ENCODE assay signal across 13 cellular contexts in the genomic region with DNA sequence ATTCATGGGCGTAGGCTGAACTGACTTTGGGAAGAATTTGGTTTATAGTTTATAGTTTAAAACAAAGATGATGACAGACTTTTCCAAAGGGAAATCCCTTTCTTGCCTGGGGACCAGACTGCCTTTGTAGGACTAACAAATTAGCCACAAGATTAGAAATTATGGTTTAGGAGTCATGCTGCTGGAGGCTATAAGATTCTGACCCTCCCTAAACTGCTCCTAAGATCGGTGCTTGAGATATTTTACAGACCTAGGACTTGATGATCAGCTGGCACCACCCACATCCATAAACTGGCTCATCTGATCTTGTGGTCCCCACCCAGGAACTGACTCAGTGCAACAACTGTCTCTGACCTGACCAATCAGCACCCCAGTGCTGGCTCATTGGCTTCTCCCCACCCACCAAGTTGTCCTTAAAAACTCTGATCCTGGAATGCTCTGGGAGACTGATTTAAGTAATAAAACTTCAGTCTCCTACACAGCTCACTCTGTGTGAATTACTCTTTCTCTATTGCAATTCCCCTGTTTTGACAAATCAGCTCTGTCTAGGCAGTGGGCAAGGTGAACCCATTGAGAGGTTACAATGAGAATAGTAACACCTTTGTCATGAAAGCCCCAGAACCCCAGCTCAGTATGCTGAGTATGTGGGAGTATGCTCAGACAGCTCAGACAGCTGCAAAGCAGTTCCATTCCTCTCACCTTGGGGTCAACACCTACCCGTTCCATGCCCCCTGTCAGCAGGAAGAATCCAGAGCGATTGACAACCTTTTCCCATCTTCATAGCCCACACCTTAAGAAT. TPM values are rescaled to one million over a fixed set of nuclear protein-coding genes. Genes with fewer than 3 reads are reported as not detected.
DNase-seq lines count a peak whose midpoint lies in the region; ATAC-seq and TF ChIP-seq lines count a peak whose summit lies in the region.
"Had no signal": no experiment of that assay in that cellular context is flagged by ENCODE, and none has a peak within 500 bp of the region (broad histone marks: within the 10 kb centered on the region; RNA-seq: fewer than 3 reads in every experiment).

No MANE protein-coding gene starts in this region.

- no peak overlapping the region for H3K9ac ChIP-seq in smooth muscle cell (ENCODE audit: low read depth)

- H3K4me1 ChIP-seq in PC-9 (replicated peaks; ENCODE audit: insufficient read depth) (peaks cover 19% of the 10 kb centered on the region), smooth muscle cell (ENCODE audit: low read depth) (peaks cover 10% of the 10 kb centered on the region)
- no peaks in the 10 kb centered on the region for H3K4me1 ChIP-seq in CD8-positive, alpha-beta memory T cell (ENCODE audit: insufficient read depth, low read length)
- H3K4me1 ChIP-seq: esophagus muscularis mucosa had no signal

- CTCF ChIA-PET in activated naive CD4-positive, alpha-beta T cell treated with anti-CD3 and anti-CD28 coated beads, Interleukin-2, amount 10 ng/mL, durations not matched to agents 7 days and 5 days (lab: Charles Lee): interaction anchor here (0.6 to 1.3 kb wide), 2 partner anchors 54 to 593 kb away, joined by 3 read pairs; no protein-coding TSS in a partner anchor
- CTCF ChIA-PET in PC-9 (lab: Charles Lee): interaction anchor here (0.6 kb wide), 1 partner anchor 61 kb away, joined by 5 read pairs; no protein-coding TSS in a partner anchor
- CTCF ChIA-PET in CD8-positive, alpha-beta memory T cell (lab: Charles Lee): no interaction called here

- ATAC-seq in esophagus mucosa: peak; percentile 53
- no peak for ATAC-seq in HG03175 (IDR thresholded peaks at IDR 0.05; ENCODE audit: unreplicated experiment)

- H3K9me2 ChIP-seq in PC-9 (ENCODE audit: insufficient read depth): no peaks in the 10 kb centered on the region

- intact Hi-C loops in PC-9 (cut with micrococcal nuclease; ENCODE audit: unreplicated experiment): no loop called here

- DNase-seq in activated naive CD4-positive, alpha-beta T cell treated with anti-CD3 and anti-CD28 coated beads, Interleukin-2, amount 10 ng/mL, durations not matched to agents 7 days and 5 days: no peak
- DNase-seq in PC-9 (peak in 1 of 2 experiments; percentile 79), smooth muscle cell (lab: John Stamatoyannopoulos, UW; ENCODE audit: unreplicated experiment) (no peak), hippocampal formation (lab: John Stamatoyannopoulos, UW) (no peak)
- DNase-seq in CD8-positive, alpha-beta memory T cell: no peak
- DNase-seq: activated naive CD8-positive, alpha-beta T cell treated with anti-CD3 and anti-CD28 coated beads, Interleukin-2, amount 10 ng/mL, durations not matched to agents 7 days and 5 days had no signal

- H3K79me2 ChIP-seq in PC-9 (ENCODE audit: low read depth) (no peaks in the 10 kb centered on the region), smooth muscle cell (ENCODE audit: low read depth) (no peaks in the 10 kb centered on the region)

- H3K27ac Mint-ChIP-seq in activated naive CD4-positive, alpha-beta T cell treated with anti-CD3 and anti-CD28 coated beads, Interleukin-2, amount 50 U/mL, for 24 hours: peak overlapping the region; percentile 14
- H3K27ac Mint-ChIP-seq in activated naive CD4-positive, alpha-beta T cell treated with anti-CD3 and anti-CD28 coated beads, Interleukin-2, amount 10 ng/mL, durations not matched to agents 7 days and 5 days: no peak overlapping the region
- peak overlapping the region in 1 of 8 donors; percentile 79 for H3K27ac Mint-ChIP-seq in CD8-positive, alpha-beta memory T cell
- H3K27ac Mint-ChIP-seq: activated naive CD8-positive, alpha-beta T cell treated with anti-CD3 and anti-CD28 coated beads, Interleukin-2, amount 10 ng/mL, durations not matched to agents 7 days and 5 days; B cell had no signal

- POLR2A ChIA-PET in PC-9 (lab: Charles Lee; ENCODE audit: unreplicated experiment): no interaction called here
- POLR2A ChIA-PET in CD8-positive, alpha-beta memory T cell (lab: Charles Lee): no interaction called here

- H3K4me3 ChIP-seq in PC-9 (no peak overlapping the region), smooth muscle cell (no peak overlapping the region)
- no peak overlapping the region for H3K4me3 ChIP-seq in CD8-positive, alpha-beta memory T cell (ENCODE audit: low read length)
- H3K4me3 ChIP-seq: esophagus muscularis mucosa, lung, suprapubic skin had no signal

- H3K9me3 ChIP-seq in PC-9 (ENCODE audit: insufficient read depth, low read depth) (peaks cover 8% of the 10 kb centered on the region; the same call in 1 of the 2 replicates), smooth muscle cell (replicated peaks; ENCODE audit: low read depth) (peaks cover 8% of the 10 kb centered on the region)
- H3K9me3 ChIP-seq in CD8-positive, alpha-beta memory T cell (ENCODE audit: low read length): no peaks in the 10 kb centered on the region
- H3K9me3 ChIP-seq: suprapubic skin had no signal

- H3K4me2 ChIP-seq in PC-9 (peak overlapping the region; percentile 29), smooth muscle cell (peak overlapping the region; percentile 43)

- TF ChIP-seq CTCF in PC-9 (conservative IDR thresholded peaks at IDR 0.05): no peak
- no peak for TF ChIP-seq CTCF in smooth muscle cell (IDR thresholded peaks at IDR 0.05; ENCODE audit: borderline replicate concordance, insufficient read depth, poor library complexity, severe bottlenecking)

- H3K36me3 ChIP-seq in PC-9 (ENCODE audit: low read depth) (no peaks in the 10 kb centered on the region), smooth muscle cell (ENCODE audit: low read depth) (no peaks in the 10 kb centered on the region)
- no peaks in the 10 kb centered on the region for H3K36me3 ChIP-seq in CD8-positive, alpha-beta memory T cell (ENCODE audit: insufficient read depth, low read length)
- H3K36me3 ChIP-seq: esophagus muscularis mucosa, suprapubic skin had no signal

- peaks cover 13% of the 10 kb centered on the region for H3K4me1 Mint-ChIP-seq in activated naive CD4-positive, alpha-beta T cell treated with anti-CD3 and anti-CD28 coated beads, Interleukin-2, amount 50 U/mL, for 24 hours
- H3K4me1 Mint-ChIP-seq in activated naive CD4-positive, alpha-beta T cell treated with anti-CD3 and anti-CD28 coated beads, Interleukin-2, amount 10 ng/mL, durations not matched to agents 7 days and 5 days: peaks cover 26% of the 10 kb centered on the region
- H3K4me1 Mint-ChIP-seq in CD8-positive, alpha-beta memory T cell: peaks cover 0 to 4% (median 0%) of the 10 kb centered on the region in 3 donors

- H3K9me3 Mint-ChIP-seq in activated naive CD4-positive, alpha-beta T cell treated with anti-CD3 and anti-CD28 coated beads, Interleukin-2, amount 50 U/mL, for 24 hours: no peaks in the 10 kb centered on the region
- H3K9me3 Mint-ChIP-seq in activated naive CD4-positive, alpha-beta T cell treated with anti-CD3 and anti-CD28 coated beads, Interleukin-2, amount 10 ng/mL, durations not matched to agents 7 days and 5 days: peaks cover 8% of the 10 kb centered on the region
- peaks cover 0 to 9% (median 6%) of the 10 kb centered on the region in 5 donors for H3K9me3 Mint-ChIP-seq in CD8-positive, alpha-beta memory T cell

- peaks cover 19% of the 10 kb centered on the region for H3F3A ChIP-seq in PC-9 (ENCODE audit: insufficient read depth, low read depth)
- peaks cover 17% of the 10 kb centered on the region for H3F3A ChIP-seq in smooth muscle cell (ENCODE audit: low read depth)

- H3K36me3 Mint-ChIP-seq in activated naive CD4-positive, alpha-beta T cell treated with anti-CD3 and anti-CD28 coated beads, Interleukin-2, amount 50 U/mL, for 24 hours: no peaks in the 10 kb centered on the region
- peaks cover 3% of the 10 kb centered on the region for H3K36me3 Mint-ChIP-seq in activated naive CD4-positive, alpha-beta T cell treated with anti-CD3 and anti-CD28 coated beads, Interleukin-2, amount 10 ng/mL, durations not matched to agents 7 days and 5 days
- H3K36me3 Mint-ChIP-seq in CD8-positive, alpha-beta memory T cell: no peaks in the 10 kb centered on the region

- H2AFZ ChIP-seq in PC-9: no peak overlapping the region
- H2AFZ ChIP-seq in smooth muscle cell (ENCODE audit: low read depth): no peak overlapping the region

- H3K27me3 ChIP-seq in PC-9 (ENCODE audit: insufficient read depth, low read depth) (no peaks in the 10 kb centered on the region), smooth muscle cell (ENCODE audit: low read depth) (no peaks in the 10 kb centered on the region)
- no peaks in the 10 kb centered on the region for H3K27me3 ChIP-seq in CD8-positive, alpha-beta memory T cell (ENCODE audit: insufficient read depth, low read length, poor library complexity, severe bottlenecking)
- H3K27me3 ChIP-seq: esophagus muscularis mucosa, suprapubic skin had no signal

- BruUV-seq in PC-9 (replicated peaks; lab: Mats Ljungman, UMichigan): TSS peak; percentile 59

- H3K27me3 Mint-ChIP-seq in activated naive CD4-positive, alpha-beta T cell treated with anti-CD3 and anti-CD28 coated beads, Interleukin-2, amount 50 U/mL, for 24 hours: no peaks in the 10 kb centered on the region
- peaks cover 20% of the 10 kb centered on the region for H3K27me3 Mint-ChIP-seq in activated naive CD4-positive, alpha-beta T cell treated with anti-CD3 and anti-CD28 coated beads, Interleukin-2, amount 10 ng/mL, durations not matched to agents 7 days and 5 days
- H3K27me3 Mint-ChIP-seq in CD8-positive, alpha-beta memory T cell: no peaks in the 10 kb centered on the region
- H3K27me3 Mint-ChIP-seq: B cell had no signal

- H3K4me3 Mint-ChIP-seq in activated naive CD4-positive, alpha-beta T cell treated with anti-CD3 and anti-CD28 coated beads, Interleukin-2, amount 50 U/mL, for 24 hours: no peak overlapping the region
- H3K4me3 Mint-ChIP-seq in activated naive CD4-positive, alpha-beta T cell treated with anti-CD3 and anti-CD28 coated beads, Interleukin-2, amount 10 ng/mL, durations not matched to agents 7 days and 5 days: no peak overlapping the region
- H3K4me3 Mint-ChIP-seq in CD8-positive, alpha-beta memory T cell: no peak overlapping the region
- H3K4me3 Mint-ChIP-seq: activated naive CD8-positive, alpha-beta T cell treated with anti-CD3 and anti-CD28 coated beads, Interleukin-2, amount 10 ng/mL, durations not matched to agents 7 days and 5 days; B cell had no signal

- 51% methylated on average over 4 of the region's 4 CpGs for WGBS in smooth muscle cell (ENCODE audit: low lambda C conversion rate)

- no peaks in the 10 kb centered on the region for H4K20me1 ChIP-seq in PC-9 (ENCODE audit: insufficient read depth)
- H4K20me1 ChIP-seq in smooth muscle cell (ENCODE audit: low read depth): no peaks in the 10 kb centered on the region

- peak overlapping the region; percentile 82 for H3K27ac ChIP-seq in PC-9
- H3K27ac ChIP-seq in smooth muscle cell (ENCODE audit: low read depth): peak overlapping the region; percentile 70
- H3K27ac ChIP-seq in CD8-positive, alpha-beta memory T cell (ENCODE audit: low read depth, low read length): no peak overlapping the region
- H3K27ac ChIP-seq: esophagus muscularis mucosa, suprapubic skin had no signal

RNA-seq across cellular contexts. Expression of a gene that starts 51.6 kb away (rescaled TPM):
- 40.8 and 41.3 TPM in 2 replicates for total RNA-seq in PC-9 (2021)
- 23.1 TPM for total RNA-seq in esophagus mucosa
- total RNA-seq in smooth muscle cell: 7.6 and 8.4 TPM in 2 replicates
- polyA plus RNA-seq in smooth muscle cell: 9.3 and 9.7 TPM in 2 replicates
- total RNA-seq in CD8-positive, alpha-beta memory T cell: 10 to 100 TPM; 29.8 to 32.0 TPM
- 6.1 TPM for polyA plus RNA-seq in CD8-positive, alpha-beta memory T cell
